Comparison of ENCODE assay signal across 36 cellular contexts in genomic region chr7:25517906-25518305, GRCh38.
"Had no signal": no experiment of that assay in that cellular context is flagged by ENCODE, and none has a peak within 500 bp of the region (broad histone marks: within the 10 kb centered on the region; RNA-seq: fewer than 3 reads in every experiment).

No MANE protein-coding gene starts in this region.

- H3K9me3 ChIP-seq: Peyer's patch, SJSA1 had no signal

- H3K4me2 ChIP-seq: SK-N-SH had no signal

- H3K4me1 ChIP-seq: Peyer's patch, SJSA1 had no signal

- H3K4me3 ChIP-seq: Peyer's patch, SJSA1 had no signal

- H3K27ac ChIP-seq: Peyer's patch, SJSA1, VCaP had no signal

- H3K36me3 ChIP-seq: Peyer's patch, SJSA1 had no signal

- H3K36me3 Mint-ChIP-seq: activated CD8-positive, alpha-beta memory T cell treated with anti-CD3 and anti-CD28 coated beads, Interleukin-2, amount 10 ng/mL, durations not matched to agents 7 days and 5 days; activated naive CD8-positive, alpha-beta T cell; brain had no signal

- H3K27me3 Mint-ChIP-seq: activated CD4-positive, alpha-beta memory T cell treated with anti-CD3 and anti-CD28 coated beads, Interleukin-2, amount 10 ng/mL, durations not matched to agents 7 days and 5 days; activated naive CD8-positive, alpha-beta T cell; activated naive CD8-positive, alpha-beta T cell treated with anti-CD3 and anti-CD28 coated beads, Interleukin-2, amount 50 U/mL, for 24 hours had no signal

- ATAC-seq: activated CD8-positive, alpha-beta memory T cell treated with anti-CD3 and anti-CD28 coated beads, Interleukin-2, amount 10 ng/mL, durations not matched to agents 7 days and 5 days; activated naive CD8-positive, alpha-beta T cell treated with anti-CD3 and anti-CD28 coated beads, Interleukin-2, amount 50 U/mL, for 24 hours; PC-3 had no signal

- H3K27me3 ChIP-seq: Peyer's patch, SJSA1 had no signal

- H3K9ac ChIP-seq: SK-N-SH had no signal

- H3K4me3 Mint-ChIP-seq: activated CD4-positive, alpha-beta memory T cell treated with anti-CD3 and anti-CD28 coated beads, Interleukin-2, amount 10 ng/mL, durations not matched to agents 7 days and 5 days; activated CD8-positive, alpha-beta memory T cell treated with anti-CD3 and anti-CD28 coated beads, Interleukin-2, amount 10 ng/mL, durations not matched to agents 7 days and 5 days; activated naive CD4-positive, alpha-beta T cell treated with anti-CD3 and anti-CD28 coated beads, Interleukin-2, amount 10 ng/mL, durations not matched to agents 7 days and 5 days; activated naive CD8-positive, alpha-beta T cell; activated naive CD8-positive, alpha-beta T cell treated with anti-CD3 and anti-CD28 coated beads, Interleukin-2, amount 50 U/mL, for 24 hours; brain had no signal

- H3K27ac Mint-ChIP-seq: activated CD4-positive, alpha-beta memory T cell treated with anti-CD3 and anti-CD28 coated beads, Interleukin-2, amount 10 ng/mL, durations not matched to agents 7 days and 5 days; activated CD8-positive, alpha-beta memory T cell treated with anti-CD3 and anti-CD28 coated beads, Interleukin-2, amount 10 ng/mL, durations not matched to agents 7 days and 5 days; activated naive CD4-positive, alpha-beta T cell treated with anti-CD3 and anti-CD28 coated beads, Interleukin-2, amount 10 ng/mL, durations not matched to agents 7 days and 5 days; activated naive CD8-positive, alpha-beta T cell; activated naive CD8-positive, alpha-beta T cell treated with anti-CD3 and anti-CD28 coated beads, Interleukin-2, amount 50 U/mL, for 24 hours; brain had no signal

- DNase-seq: activated CD4-positive, alpha-beta memory T cell treated with anti-CD3 and anti-CD28 coated beads, Interleukin-2, amount 10 ng/mL, durations not matched to agents 7 days and 5 days; activated CD4-positive, alpha-beta T cell treated with anti-CD3 and anti-CD28 coated beads for 1 hour; activated CD4-positive, alpha-beta T cell treated with anti-CD3 and anti-CD28 coated beads for 48 hours; activated CD4-positive, CD25-positive, alpha-beta regulatory T cell; activated CD8-positive, alpha-beta memory T cell treated with anti-CD3 and anti-CD28 coated beads for 24 hours; activated CD8-positive, alpha-beta memory T cell treated with anti-CD3 and anti-CD28 coated beads, Interleukin-2, amount 10 ng/mL, durations not matched to agents 7 days and 5 days; activated CD8-positive, alpha-beta memory T cell treated with anti-CD3 and anti-CD28 coated beads, Interleukin-2, amount 50 U/mL, for 48 hours; activated effector memory CD4-positive, alpha-beta T cell treated with Interleukin-2 at 50 U/mL for 16 hours; activated naive CD4-positive, alpha-beta T cell treated with anti-CD3 and anti-CD28 coated beads, Interleukin-2, amount 10 ng/mL, durations not matched to agents 7 days and 5 days; activated naive CD8-positive, alpha-beta T cell treated with anti-CD3 and anti-CD28 coated beads, Interleukin-2, amount 50 U/mL, for 24 hours; activated T-cell treated with anti-CD3 and anti-CD28 coated beads, Interleukin-2, amount 50 U/mL, for 48 hours; anterior cingulate cortex; caudate nucleus; cerebellar nuclear complex; MM.1S; MV-4-11; NCI-H1092; NCI-H1436 treated with DMSO at 0.1 percent for 48 hours; NCI-H1694 treated with DMSO at 0.1 percent for 48 hours; NCI-H2029; NCI-H2107; NCI-H226; NCI-H446 treated with DMSO at 0.1 percent for 48 hours; NCI-H524; PC-3; Peyer's patch; RPMI8226; SHP77 treated with DMSO at 0.1 percent for 48 hours; SK-N-SH; T-helper 1 cell; T-helper 2 cell; T-helper 9 cell had no signal
